1 cellular context compared by ENCODE assay signal in the genomic region with DNA sequence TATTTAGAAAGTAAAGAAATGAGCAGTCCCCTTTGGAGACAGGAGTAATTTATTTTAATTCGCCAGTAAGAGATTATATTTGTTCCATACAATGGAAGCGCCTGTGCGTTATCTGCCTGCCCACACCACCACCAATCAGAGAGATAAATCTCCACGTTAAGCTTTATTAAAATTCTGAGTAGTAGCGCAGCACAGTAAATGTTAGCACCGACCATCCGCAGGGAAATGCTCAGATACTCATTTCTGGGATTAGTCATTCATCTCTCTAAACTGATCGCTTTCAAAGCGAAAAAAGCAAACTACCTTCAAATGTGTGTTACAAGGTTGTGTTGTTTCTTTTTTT.
TF ChIP-seq lines count a peak whose summit lies in the region.

No MANE protein-coding gene starts in this region.

TF ChIP-seq in HepG2, 621 proteins besides CTCF, POLR2A, EP300 and RAD21 (continued from another document):
- TF ChIP-seq SUZ12 (IDR thresholded peaks at IDR 0.05; ENCODE audit: low read depth, low read length), result no peak
- TF ChIP-seq, protein P1, sequence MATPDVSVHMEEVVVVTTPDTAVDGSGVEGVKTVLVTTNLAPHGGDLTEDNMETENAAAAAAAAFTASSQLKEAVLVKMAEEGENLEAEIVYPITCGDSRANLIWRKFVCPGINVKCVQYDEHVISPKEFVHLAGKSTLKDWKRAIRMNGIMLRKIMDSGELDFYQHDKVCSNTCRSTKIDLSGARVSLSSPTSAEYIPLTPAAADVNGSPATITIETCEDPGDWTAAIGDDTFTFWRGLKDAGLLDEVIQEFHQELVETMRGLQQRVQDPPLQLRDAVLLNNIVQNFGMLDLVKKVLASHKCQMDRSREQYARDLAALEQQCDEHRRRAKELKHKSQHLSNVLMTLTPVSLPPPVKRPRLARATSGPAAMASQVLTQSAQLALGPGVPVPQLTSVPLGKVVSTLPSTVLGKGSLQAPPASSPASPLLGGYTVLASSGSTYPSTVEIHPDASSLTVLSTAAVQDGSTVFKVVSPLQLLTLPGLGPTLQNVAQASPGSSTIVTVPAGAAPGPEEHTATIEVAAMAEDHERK (CRISPR knock-in tag; IDR thresholded peaks at IDR 0.05; ENCODE audit: low read depth), result no peak
